ENCODE assay signal across 17 cellular contexts in genomic region chr3:126201168-126201567, GRCh38. TPM values are rescaled to one million over a fixed set of nuclear protein-coding genes. Genes with fewer than 3 reads are reported as not detected.
A peak's percentile ranks its signal among the peaks of the same experiment; 100 is the strongest.
DNase-seq lines count a peak whose midpoint lies in the region; ATAC-seq, FAIRE-seq and TF ChIP-seq lines count a peak whose summit lies in the region.
"Had no signal": no experiment of that assay in that cellular context is flagged by ENCODE, and none has a peak within 500 bp of the region (broad histone marks: within the 10 kb centered on the region; RNA-seq: fewer than 3 reads in every experiment).

No MANE protein-coding gene starts in this region.

- H3K9ac ChIP-seq in SK-N-MC (ENCODE audit: insufficient read length): no peak overlapping the region
- H3K9ac ChIP-seq: BLaER1 had no signal

- TF ChIP-seq CTCF in HFFc6 (IDR thresholded peaks at IDR 0.05) (no peak), esophagus muscularis mucosa (IDR thresholded peaks at IDR 0.05) (no peak), upper lobe of left lung (IDR thresholded peaks at IDR 0.05) (no peak)

- peak overlapping the region; percentile 49 for H3K27ac Mint-ChIP-seq in HFFc6
- H3K27ac Mint-ChIP-seq: GM23338, H9 had no signal

- TF ChIP-seq EP300 in esophagus muscularis mucosa (IDR thresholded peaks at IDR 0.05): no peak
- TF ChIP-seq EP300 in upper lobe of left lung (IDR thresholded peaks at IDR 0.05): no peak

- H3K4me1 ChIP-seq in esophagus muscularis mucosa (peaks cover 0 to 15% (median 3%) of the 10 kb centered on the region in 4 donors), upper lobe of left lung (no peaks in the 10 kb centered on the region)
- H3K4me1 ChIP-seq: A549, BLaER1 had no signal

- H3K9me3 Mint-ChIP-seq in HFFc6: peaks cover 6% of the 10 kb centered on the region; the same call in 1 of the 2 replicates

- no peak for TF ChIP-seq POLR2A in esophagus muscularis mucosa (IDR thresholded peaks at IDR 0.05; ENCODE audit: low read depth)
- TF ChIP-seq POLR2A in upper lobe of left lung (IDR thresholded peaks at IDR 0.05): no peak

- H3K36me3 ChIP-seq in SK-N-MC (ENCODE audit: insufficient read depth, low read length) (no peaks in the 10 kb centered on the region), esophagus muscularis mucosa (no peaks in the 10 kb centered on the region), upper lobe of left lung (no peaks in the 10 kb centered on the region)
- H3K36me3 ChIP-seq: BLaER1 had no signal

- no peak for ATAC-seq in activated CD4-positive, CD25-positive, alpha-beta regulatory T cell treated with anti-CD3 and anti-CD28 coated beads, Interleukin-2, amount 50 U/mL, for 24 hours
- ATAC-seq in upper lobe of left lung (ENCODE audit: low FRiP score in 2 of 2): no peak
- ATAC-seq: A549, GM12878, GM23338, HepG2 had no signal

- H3K4me3 ChIP-seq in SK-N-MC: peak overlapping the region; percentile 12; the same call in 1 of the 2 replicates
- no peak overlapping the region for H3K4me3 ChIP-seq in esophagus muscularis mucosa
- no peak overlapping the region for H3K4me3 ChIP-seq in upper lobe of left lung
- H3K4me3 ChIP-seq: A549, BLaER1, GM12878, GM23338 had no signal

- H3K27me3 Mint-ChIP-seq in HFFc6 (ENCODE audit: insufficient read depth): no peaks in the 10 kb centered on the region; the same call in 1 of the 2 replicates

- H3K9me3 ChIP-seq in SK-N-MC (ENCODE audit: low read depth, low read length) (peaks cover 5% of the 10 kb centered on the region; the same call in 1 of the 2 replicates), esophagus muscularis mucosa (no peaks in the 10 kb centered on the region), upper lobe of left lung (no peaks in the 10 kb centered on the region)
- H3K9me3 ChIP-seq: A549 had no signal

- DNase-seq in HFFc6 (peak; percentile 57), SK-N-MC (ENCODE audit: low read depth, low spot score) (peak; percentile 77), esophagus muscularis mucosa (ENCODE audit: extremely low spot score) (peak; percentile 10), urothelium cell line (ENCODE audit: low spot score) (no peak), UCSD-AML1 (lab: John Stamatoyannopoulos, UW; ENCODE audit: unreplicated experiment) (no peak), upper lobe of left lung (no peak)
- no peak for DNase-seq in stimulated activated CD4-positive, alpha-beta T cell treated with anti-CD3 and anti-CD28 coated beads, Interleukin-1b, Interleukin-23, amount 100 ng/mL, for 48 hours
- DNase-seq: DMS53, H9 had no signal

- peaks cover 20% of the 10 kb centered on the region for H3K36me3 Mint-ChIP-seq in HFFc6 (ENCODE audit: low read depth)

- no peak overlapping the region for H3K4me3 Mint-ChIP-seq in HFFc6
- H3K4me3 Mint-ChIP-seq: GM23338, H9 had no signal

- 51% methylated on average over 3 of the region's 3 CpGs for WGBS in esophagus muscularis mucosa
- WGBS in upper lobe of left lung, 2 donors: 49 to 54% methylated on average over 3 of the region's 3 CpGs

- no peaks in the 10 kb centered on the region for H3K27me3 ChIP-seq in esophagus muscularis mucosa
- H3K27me3 ChIP-seq in upper lobe of left lung: no peaks in the 10 kb centered on the region
- H3K27me3 ChIP-seq: BLaER1 had no signal

- peaks cover 53% of the 10 kb centered on the region for H3K4me1 Mint-ChIP-seq in HFFc6 (ENCODE audit: low read depth)

- intact Hi-C loops in esophagus muscularis mucosa (cut with DNase I): no loop called here

- FAIRE-seq in urothelium cell line (lab: Jason Lieb, UNC): peak; percentile 37
- FAIRE-seq: A549, GM12878, GM18507, HepG2, HTR-8/SVneo had no signal

- peak overlapping the region; percentile 92 for H3K27ac ChIP-seq in SK-N-MC
- no peak overlapping the region for H3K27ac ChIP-seq in esophagus muscularis mucosa (replicated peaks in 1 of 4)
- H3K27ac ChIP-seq in upper lobe of left lung: no peak overlapping the region
- H3K27ac ChIP-seq: A549, BLaER1 had no signal

RNA-seq across cellular contexts. Expression of gene ALDH1L1, which starts 20.8 kb away (rescaled TPM):
- total RNA-seq in HFFc6 (2021; fragmentation: NEBNext Ultra II Directional; extraction: Animal tissue kit (Norgen Biotek cat#: 25700)): under 1 TPM in 1 of 6 experiments, not detected in 5; 0.05 TPM
- total RNA-seq in esophagus muscularis mucosa: 10 to 100 TPM; 19.2 to 39.9 (median 25.9) TPM
- 10 to 100 TPM in 1 of 6 donors, 1 to 10 TPM in 5; 2.4 to 11.5 (median 4.7) TPM for total RNA-seq in upper lobe of left lung

Comparison
In these comparisons a context has a peak if more than half of its experiments do, and no peak if none do; other contexts are left out.
1. DNase-seq: peak in HFFc6 (single experiment), SK-N-MC (single experiment) and esophagus muscularis mucosa (single experiment); none in urothelium cell line (single experiment), UCSD-AML1 (single experiment), stimulated activated CD4-positive, alpha-beta T cell treated with anti-CD3 and anti-CD28 coated beads, Interleukin-1b, Interleukin-23, amount 100 ng/mL, for 48 hours (single experiment) and upper lobe of left lung (0 of 2).